21 cellular contexts compared by ENCODE assay signal in genomic region chr10:84908491-84908890, GRCh38.
DNase-seq lines count a peak whose midpoint lies in the region; ATAC-seq, FAIRE-seq and TF ChIP-seq lines count a peak whose summit lies in the region.
"Had no signal": no experiment of that assay in that cellular context is flagged by ENCODE, and none has a peak within 500 bp of the region (broad histone marks: within the 10 kb centered on the region; RNA-seq: fewer than 3 reads in every experiment).

No MANE protein-coding gene starts in this region.

- H3K27me3 Mint-ChIP-seq in astrocyte (ENCODE audit: low read depth, unreplicated experiment) = no peaks in the 10 kb centered on the region
- no peaks in the 10 kb centered on the region for H3K27me3 Mint-ChIP-seq in activated naive CD4-positive, alpha-beta T cell treated with anti-CD3 and anti-CD28 coated beads, Interleukin-2, amount 10 ng/mL, durations not matched to agents 7 days and 5 days

- no peak overlapping the region for H3K14ac ChIP-seq in trophoblast cell (ENCODE audit: low read length)

- peaks cover 3% of the 10 kb centered on the region for H3K9me3 ChIP-seq in astrocyte (ENCODE audit: insufficient read depth, low read depth, low read length)
- no peaks in the 10 kb centered on the region for H3K9me3 ChIP-seq in trophoblast cell (ENCODE audit: insufficient read depth, low read depth, low read length)

- H3K4me3 ChIP-seq in astrocyte (ENCODE audit: insufficient read depth, low read depth, low read length) = no peak overlapping the region
- H3K4me3 ChIP-seq in trophoblast cell (ENCODE audit: low read depth, low read length) = no peak overlapping the region
- H3K4me3 ChIP-seq: PC-9, SK-N-MC had no signal

- H3K4me1 Mint-ChIP-seq in astrocyte (ENCODE audit: low read depth, unreplicated experiment) = peaks cover 10% of the 10 kb centered on the region
- no peaks in the 10 kb centered on the region for H3K4me1 Mint-ChIP-seq in activated naive CD4-positive, alpha-beta T cell treated with anti-CD3 and anti-CD28 coated beads, Interleukin-2, amount 10 ng/mL, durations not matched to agents 7 days and 5 days
- H3K4me1 Mint-ChIP-seq: T-cell had no signal

- H3K4ac ChIP-seq in trophoblast cell (ENCODE audit: low read depth, low read length) = no peak overlapping the region

- CTCF ChIA-PET in activated naive CD4-positive, alpha-beta T cell treated with anti-CD3 and anti-CD28 coated beads, Interleukin-2, amount 10 ng/mL, durations not matched to agents 7 days and 5 days (lab: Charles Lee) = no interaction called here

- no peaks in the 10 kb centered on the region for H3K79me1 ChIP-seq in trophoblast cell (ENCODE audit: low read length)

- H3K27ac ChIP-seq in astrocyte (ENCODE audit: low read depth, low read length) = no peak overlapping the region
- H3K27ac ChIP-seq in trophoblast cell (ENCODE audit: low read depth, low read length) = no peak overlapping the region
- H3K27ac ChIP-seq: PC-9, SK-N-MC had no signal

- H3K4me1 ChIP-seq in astrocyte (ENCODE audit: insufficient read depth, low read length) (no peaks in the 10 kb centered on the region), trophoblast cell (ENCODE audit: control insufficient read depth in 1 of 2, insufficient read depth in 2 of 2, low read length in 2 of 2) (no peaks in the 10 kb centered on the region)

- no peaks in the 10 kb centered on the region for H3K36me3 ChIP-seq in astrocyte (ENCODE audit: insufficient read depth, low read length)
- H3K36me3 ChIP-seq in trophoblast cell (ENCODE audit: control insufficient read depth in 1 of 2, insufficient read depth in 2 of 2, low read length in 2 of 2) = no peaks in the 10 kb centered on the region

- no CpG with 5 or more reads among the region's 4 CpGs for WGBS in trophoblast cell (ENCODE audit: extremely low coverage, insufficient coverage, insufficient read length)

- no peaks in the 10 kb centered on the region for H3K79me2 ChIP-seq in astrocyte (ENCODE audit: insufficient read depth, low read length)
- no peaks in the 10 kb centered on the region for H3K79me2 ChIP-seq in trophoblast cell (ENCODE audit: control insufficient read depth, insufficient read depth, low read length, poor library complexity)

- H3K27me3 ChIP-seq in astrocyte (ENCODE audit: insufficient read depth, low read length) (no peaks in the 10 kb centered on the region), trophoblast cell (ENCODE audit: insufficient read depth, low read length) (no peaks in the 10 kb centered on the region)

- H3K4me3 Mint-ChIP-seq in astrocyte (ENCODE audit: unreplicated experiment) = no peak overlapping the region
- no peak overlapping the region for H3K4me3 Mint-ChIP-seq in activated naive CD4-positive, alpha-beta T cell treated with anti-CD3 and anti-CD28 coated beads, Interleukin-2, amount 10 ng/mL, durations not matched to agents 7 days and 5 days
- H3K4me3 Mint-ChIP-seq: CD4-positive, alpha-beta memory T cell; T-cell had no signal

- no peak overlapping the region for H2AFZ ChIP-seq in astrocyte (ENCODE audit: low read depth, low read length)
- H2AFZ ChIP-seq in trophoblast cell (ENCODE audit: insufficient read depth, low read length, poor library complexity) = no peak overlapping the region
- H2AFZ ChIP-seq: PC-9 had no signal

- no peak overlapping the region for H3K4me2 ChIP-seq in astrocyte (ENCODE audit: low read length)
- no peak overlapping the region for H3K4me2 ChIP-seq in trophoblast cell (ENCODE audit: low read length)
- H3K4me2 ChIP-seq: PC-9 had no signal

- H3K18ac ChIP-seq in trophoblast cell (ENCODE audit: low read length) = no peak overlapping the region

- no peaks in the 10 kb centered on the region for H4K20me1 ChIP-seq in astrocyte (ENCODE audit: insufficient read depth, low read length)

- H4K8ac ChIP-seq in trophoblast cell (ENCODE audit: low read depth, low read length) = no peak overlapping the region

- DNase-seq in DMS53 (lab: John Stamatoyannopoulos, UW) = peak; percentile 71
- DNase-seq in HK-2 (ENCODE audit: unreplicated experiment) = peak; percentile 7
- DNase-seq in astrocyte (ENCODE audit: low read depth) = no peak
- DNase-seq in trophoblast cell = peak; percentile 6 to 25
- no peak for DNase-seq in activated naive CD4-positive, alpha-beta T cell treated with anti-CD3 and anti-CD28 coated beads, Interleukin-2, amount 10 ng/mL, durations not matched to agents 7 days and 5 days
- no peak for DNase-seq in germinal center (ENCODE audit: low spot score)
- DNase-seq: CD4-positive, alpha-beta memory T cell; GF-D8; H7; KBM-7; NCI-H1048; NCI-H146; NCI-H2081; NCI-H510A treated with DMSO at 0.1 percent for 48 hours; PC-9; T-cell had no signal

- no peak for TF ChIP-seq CTCF in astrocyte (IDR thresholded peaks at IDR 0.05; ENCODE audit: insufficient read depth, low read depth, low read length)

- H2BK5ac ChIP-seq in trophoblast cell (ENCODE audit: low read depth, low read length, poor library complexity) = no peak overlapping the region

- H4K12ac ChIP-seq in trophoblast cell (ENCODE audit: low read depth, low read length) = no peak overlapping the region

- peaks cover 3% of the 10 kb centered on the region for H3K9me3 Mint-ChIP-seq in astrocyte (ENCODE audit: unreplicated experiment)
- no peaks in the 10 kb centered on the region for H3K9me3 Mint-ChIP-seq in activated naive CD4-positive, alpha-beta T cell treated with anti-CD3 and anti-CD28 coated beads, Interleukin-2, amount 10 ng/mL, durations not matched to agents 7 days and 5 days

- no peak overlapping the region for H3K23ac ChIP-seq in trophoblast cell (ENCODE audit: low read length)

- H3K27ac Mint-ChIP-seq in astrocyte (ENCODE audit: unreplicated experiment) = peak overlapping the region; percentile 5
- H3K27ac Mint-ChIP-seq in activated naive CD4-positive, alpha-beta T cell treated with anti-CD3 and anti-CD28 coated beads, Interleukin-2, amount 10 ng/mL, durations not matched to agents 7 days and 5 days = no peak overlapping the region
- H3K27ac Mint-ChIP-seq: CD4-positive, alpha-beta memory T cell; T-cell had no signal

- H3K36me3 Mint-ChIP-seq in astrocyte (ENCODE audit: low read depth, unreplicated experiment) = no peaks in the 10 kb centered on the region
- no peaks in the 10 kb centered on the region for H3K36me3 Mint-ChIP-seq in activated naive CD4-positive, alpha-beta T cell treated with anti-CD3 and anti-CD28 coated beads, Interleukin-2, amount 10 ng/mL, durations not matched to agents 7 days and 5 days
- H3K36me3 Mint-ChIP-seq: CD4-positive, alpha-beta memory T cell; T-cell had no signal

- ATAC-seq in GM18520 (IDR thresholded peaks at IDR 0.05; ENCODE audit: unreplicated experiment) (no peak), HG03521 (IDR thresholded peaks at IDR 0.05; ENCODE audit: unreplicated experiment) (no peak)
- ATAC-seq: T-cell had no signal

- H3K9ac ChIP-seq in astrocyte (ENCODE audit: low read length) (no peak overlapping the region), trophoblast cell (ENCODE audit: low read length) (no peak overlapping the region)

- no peak overlapping the region for H4K91ac ChIP-seq in trophoblast cell (ENCODE audit: low read depth, low read length)

- H2AK5ac ChIP-seq in trophoblast cell (ENCODE audit: low read length) = no peak overlapping the region

- no peak overlapping the region for H2BK120ac ChIP-seq in trophoblast cell (ENCODE audit: insufficient read depth, low read length, poor library complexity)

- no peak for FAIRE-seq in astrocyte (lab: Jason Lieb, UNC)
- FAIRE-seq: GM12891, GM18507 had no signal

- H2BK12ac ChIP-seq in trophoblast cell (ENCODE audit: low read length) = no peak overlapping the region

Comparison
In these comparisons a context has a peak if more than half of its experiments do, and no peak if none do; other contexts are left out.
1. DNase-seq: peak in DMS53 (single experiment), HK-2 (single experiment) and trophoblast cell (2 of 2); none in astrocyte (single experiment), activated naive CD4-positive, alpha-beta T cell treated with anti-CD3 and anti-CD28 coated beads, Interleukin-2, amount 10 ng/mL, durations not matched to agents 7 days and 5 days (single experiment) and germinal center (single experiment).